ENCODE assay signal across 1 cellular context in the genomic region with DNA sequence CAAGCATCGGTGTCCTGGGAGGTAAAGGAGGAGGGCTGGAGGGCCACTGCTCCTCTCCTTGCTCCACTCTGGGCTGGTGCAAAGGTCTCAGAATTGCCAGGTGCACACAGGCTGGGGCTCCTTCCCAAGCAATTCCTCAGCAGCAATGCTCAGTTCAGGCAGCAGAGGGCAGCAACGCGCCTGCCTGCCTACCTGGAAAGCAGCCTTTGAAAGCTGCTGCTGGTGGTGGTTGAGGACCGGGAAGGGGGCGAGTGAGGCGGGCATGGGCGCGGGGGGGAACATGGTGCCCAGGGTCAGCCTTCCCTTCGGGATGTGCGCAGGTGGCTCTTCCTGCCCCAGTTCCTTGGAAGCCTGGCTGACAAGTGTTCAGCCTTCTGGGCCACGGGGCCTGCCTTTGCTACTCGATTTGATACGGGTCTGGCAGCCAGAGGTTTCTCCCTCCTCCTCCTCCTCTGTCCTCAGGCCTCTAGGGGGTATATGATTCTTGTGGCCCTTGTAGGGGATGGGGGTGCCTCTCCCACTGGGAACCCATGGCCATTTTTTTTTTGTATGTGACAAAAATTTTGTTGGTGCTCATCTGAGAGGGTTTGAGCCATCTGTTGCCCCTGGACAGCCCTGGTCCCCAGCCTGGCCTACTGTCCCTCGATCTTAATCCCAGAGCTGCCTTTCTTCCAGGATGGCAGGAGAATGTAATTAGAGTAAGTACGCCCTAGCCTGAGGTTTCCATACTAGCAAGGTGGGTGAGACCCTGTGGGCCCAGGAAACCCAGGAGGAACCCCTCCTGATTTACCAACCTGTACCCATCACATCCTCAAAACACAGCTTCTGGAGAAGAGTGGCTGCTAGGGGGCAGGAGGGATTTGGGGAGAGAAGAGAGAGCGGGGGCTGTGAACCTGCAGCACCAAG.
TF ChIP-seq lines count a peak whose summit lies in the region.

No MANE protein-coding gene starts in this region.

TF ChIP-seq in HEK293, 187 proteins besides CTCF, POLR2A, EP300 and RAD21 (continued from another document):
- TF ChIP-seq ZBTB49 (tag by site-specific recombination; IDR thresholded peaks at IDR 0.05; ENCODE audit: low read depth) (no peak), ZNF335 (tag by site-specific recombination; conservative IDR thresholded peaks at IDR 0.05) (peak; percentile 36), ZNF513 (tag by site-specific recombination; IDR thresholded peaks at IDR 0.05) (peak; percentile 59), GLIS2 (tag by site-specific recombination; IDR thresholded peaks at IDR 0.05) (peak; percentile 93), ZNF692 (tag by site-specific recombination; IDR thresholded peaks at IDR 0.05) (peak; percentile 23), ZSCAN30 (tag by site-specific recombination; IDR thresholded peaks at IDR 0.05) (peak; percentile 90), ZNF24 (tag by site-specific recombination; IDR thresholded peaks at IDR 0.05) (peak; percentile 56; the same call in 1 of the 2 replicates), ZNF324 (tag by site-specific recombination; IDR thresholded peaks at IDR 0.05) (no peak), BCL6B (tag by site-specific recombination; IDR thresholded peaks at IDR 0.05) (peak; percentile 93), ZNF292 (tag by site-specific recombination; IDR thresholded peaks at IDR 0.05; ENCODE audit: borderline replicate concordance, low read depth) (no peak), ZBTB48 (tag by site-specific recombination; IDR thresholded peaks at IDR 0.05) (peak; percentile 44), ZNF654 (tag by site-specific recombination; IDR thresholded peaks at IDR 0.05; ENCODE audit: low read depth) (peak; percentile 91)
